15 cellular contexts compared by ENCODE assay signal in the genomic region with DNA sequence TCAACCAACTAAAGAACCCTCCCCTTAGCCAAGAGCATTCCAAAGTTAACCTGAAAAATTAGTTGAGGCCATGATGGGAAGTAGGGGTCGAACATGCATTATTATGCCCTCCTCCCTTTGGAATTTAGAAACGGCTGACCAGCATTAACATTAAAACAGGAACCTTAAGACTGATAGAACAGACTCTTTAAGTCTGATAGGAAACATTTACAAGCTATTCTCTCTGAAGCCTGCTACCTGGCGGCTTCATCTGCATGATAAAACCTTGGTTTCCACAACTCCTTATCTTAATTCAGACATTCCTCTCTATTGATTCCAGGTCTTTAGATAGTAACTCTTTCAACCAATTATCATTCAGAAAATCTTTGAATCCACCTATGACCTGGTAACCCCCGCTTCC.
A peak's percentile ranks its signal among the peaks of the same experiment; 100 is the strongest.
DNase-seq lines count a peak whose midpoint lies in the region; ATAC-seq and TF ChIP-seq lines count a peak whose summit lies in the region.
"Had no signal": no experiment of that assay in that cellular context is flagged by ENCODE, and none has a peak within 500 bp of the region (broad histone marks: within the 10 kb centered on the region; RNA-seq: fewer than 3 reads in every experiment).

No MANE protein-coding gene starts in this region.

- H3K9me3 ChIP-seq in HUES6 (ENCODE audit: control insufficient read depth, insufficient read depth, low read depth, low read length) (peaks cover 18% of the 10 kb centered on the region), endodermal cell (ENCODE audit: control insufficient read depth, low read length) (peaks cover 17% of the 10 kb centered on the region), iPS-18a (ENCODE audit: control insufficient read depth, low read depth, low read length) (peaks cover 20% of the 10 kb centered on the region), transverse colon (no peaks in the 10 kb centered on the region)
- H3K9me3 ChIP-seq: A549, BE2C, Caco-2 had no signal

- H3K9ac ChIP-seq in HUES6 (ENCODE audit: low read length) (no peak overlapping the region), endodermal cell (ENCODE audit: extremely low read depth, low read length, poor library complexity, severe bottlenecking) (no peak overlapping the region), iPS-18a (ENCODE audit: low read length) (no peak overlapping the region)

- ATAC-seq in activated T-cell treated with anti-CD3 and anti-CD28 coated beads, Interleukin-2, amount 50 U/mL, for 72 hours (replicated peaks in 1 of 2) = no peak
- ATAC-seq in GM21737 (IDR thresholded peaks at IDR 0.05; ENCODE audit: unreplicated experiment) = no peak
- ATAC-seq: A549, HepG2 had no signal

- H3K36me3 ChIP-seq in HUES6 (ENCODE audit: control insufficient read depth, insufficient read depth, low read length) = peaks cover 5% of the 10 kb centered on the region; the same call in 1 of the 2 replicates
- no peaks in the 10 kb centered on the region for H3K36me3 ChIP-seq in endodermal cell (ENCODE audit: control insufficient read depth, insufficient read depth, low read length)
- peaks cover 4% of the 10 kb centered on the region for H3K36me3 ChIP-seq in iPS-18a (ENCODE audit: control insufficient read depth, low read depth, low read length)
- no peaks in the 10 kb centered on the region for H3K36me3 ChIP-seq in transverse colon
- H3K36me3 ChIP-seq: BE2C had no signal

- peaks cover 6% of the 10 kb centered on the region for H3K4me1 Mint-ChIP-seq in endodermal cell
- no peaks in the 10 kb centered on the region for H3K4me1 Mint-ChIP-seq in activated T-cell treated with anti-CD3 and anti-CD28 coated beads, Interleukin-2, amount 50 U/mL, for 72 hours (ENCODE audit: low read depth)
- H3K4me1 Mint-ChIP-seq: CD8-positive, alpha-beta memory T cell had no signal

- TF ChIP-seq CTCF in endodermal cell (conservative IDR thresholded peaks at IDR 0.05) (no peak), transverse colon (IDR thresholded peaks at IDR 0.05) (no peak)

- in situ Hi-C loops in transverse colon (cut with MboI; ENCODE audit: low pct_ligation_motif_present in 1 of 4, low pct_unique_long_range_greater_than_20kb in 1 of 4, low sequenced_read_pairs in 3 of 4) = no loop called here

- no peak overlapping the region for H3K4me3 Mint-ChIP-seq in endodermal cell
- no peak overlapping the region for H3K4me3 Mint-ChIP-seq in activated T-cell treated with anti-CD3 and anti-CD28 coated beads, Interleukin-2, amount 50 U/mL, for 72 hours
- H3K4me3 Mint-ChIP-seq: CD8-positive, alpha-beta memory T cell had no signal

- H3K4me1 ChIP-seq in HUES6 (ENCODE audit: control insufficient read depth, insufficient read depth, low read length) (no peaks in the 10 kb centered on the region; the same call in 1 of the 2 replicates), endodermal cell (ENCODE audit: control insufficient read depth, insufficient read depth, low read length) (peaks cover 9% of the 10 kb centered on the region), iPS-18a (ENCODE audit: control insufficient read depth, low read depth, low read length) (peaks cover 7% of the 10 kb centered on the region), transverse colon (no peaks in the 10 kb centered on the region)
- H3K4me1 ChIP-seq: A549, BE2C, Caco-2 had no signal

- peak overlapping the region; percentile 77 for H3K27ac Mint-ChIP-seq in endodermal cell
- H3K27ac Mint-ChIP-seq in activated T-cell treated with anti-CD3 and anti-CD28 coated beads, Interleukin-2, amount 50 U/mL, for 72 hours = no peak overlapping the region
- H3K27ac Mint-ChIP-seq: CD8-positive, alpha-beta memory T cell had no signal

- peak overlapping the region; percentile 87 for H3K27ac ChIP-seq in HUES6 (ENCODE audit: low read depth, low read length)
- H3K27ac ChIP-seq in endodermal cell (ENCODE audit: low read depth, low read length) = no peak overlapping the region
- H3K27ac ChIP-seq in iPS-18a (ENCODE audit: low read length) = peak overlapping the region; percentile 59
- no peak overlapping the region for H3K27ac ChIP-seq in transverse colon
- H3K27ac ChIP-seq: A549, C4-2B had no signal

- H3K9me3 Mint-ChIP-seq in endodermal cell = peaks cover 42% of the 10 kb centered on the region
- peaks cover 0 to 6% of the 10 kb centered on the region in 2 donors for H3K9me3 Mint-ChIP-seq in activated T-cell treated with anti-CD3 and anti-CD28 coated beads, Interleukin-2, amount 50 U/mL, for 72 hours

- intact Hi-C loops in transverse colon (cut with DNase I; ENCODE audit: low total_unique reads) = no loop called here

- no peak overlapping the region for H3K4me3 ChIP-seq in HUES6 (ENCODE audit: low read depth, low read length)
- peak overlapping the region; percentile 48 for H3K4me3 ChIP-seq in endodermal cell (ENCODE audit: low read length)
- H3K4me3 ChIP-seq in iPS-18a (ENCODE audit: low read length) = no peak overlapping the region
- H3K4me3 ChIP-seq in transverse colon = no peak overlapping the region
- H3K4me3 ChIP-seq: A549 had no signal

- DNase-seq in endodermal cell = no peak
- DNase-seq in transverse colon = no peak
- DNase-seq in activated T-cell treated with anti-CD3 and anti-CD28 coated beads, Interleukin-2, amount 50 U/mL, for 72 hours = no peak
- no peak for DNase-seq in NCI-H146 (lab: John Stamatoyannopoulos, UW)
- DNase-seq: BE2C; Caco-2; CD8-positive, alpha-beta memory T cell; DND-41; GF-D8 had no signal

- H3K27me3 Mint-ChIP-seq in endodermal cell (ENCODE audit: insufficient read depth) = no peaks in the 10 kb centered on the region
- no peaks in the 10 kb centered on the region for H3K27me3 Mint-ChIP-seq in activated T-cell treated with anti-CD3 and anti-CD28 coated beads, Interleukin-2, amount 50 U/mL, for 72 hours (ENCODE audit: low read depth)

- H3K36me3 Mint-ChIP-seq in endodermal cell (ENCODE audit: low read depth) = peaks cover 4% of the 10 kb centered on the region
- H3K36me3 Mint-ChIP-seq in activated T-cell treated with anti-CD3 and anti-CD28 coated beads, Interleukin-2, amount 50 U/mL, for 72 hours (ENCODE audit: insufficient read depth in 2 of 2) = no peaks in the 10 kb centered on the region
- H3K36me3 Mint-ChIP-seq: CD8-positive, alpha-beta memory T cell had no signal

- H3K27me3 ChIP-seq in HUES6 (ENCODE audit: control insufficient read depth, insufficient read depth, low read length) (no peaks in the 10 kb centered on the region), endodermal cell (ENCODE audit: control insufficient read depth, insufficient read depth, low read length, poor library complexity, severe bottlenecking) (no peaks in the 10 kb centered on the region), iPS-18a (ENCODE audit: control insufficient read depth, insufficient read depth, low read length) (no peaks in the 10 kb centered on the region), transverse colon (no peaks in the 10 kb centered on the region)
- H3K27me3 ChIP-seq: BE2C had no signal

- 25 to 44% methylated on average over 4 of the region's 4 CpGs for WGBS in endodermal cell (ENCODE audit: insufficient coverage in 1 of 2, insufficient read length in 1 of 2), 2 experiments
- 62 to 76% methylated on average over 4 of the region's 4 CpGs for WGBS in transverse colon (ENCODE audit: low coverage in 1 of 2), 2 donors

- no peak for TF ChIP-seq POLR2A in transverse colon (IDR thresholded peaks at IDR 0.05)

- no peak for TF ChIP-seq EP300 in transverse colon (IDR thresholded peaks at IDR 0.05; ENCODE audit: low read depth)

Comparison
In these comparisons a context has a peak if more than half of its experiments do, and no peak if none do; other contexts are left out.
1. H3K27ac ChIP-seq: peak in HUES6 (single experiment) and iPS-18a (single experiment); none in endodermal cell (single experiment) and transverse colon (0 of 4).